In the genomic region with DNA sequence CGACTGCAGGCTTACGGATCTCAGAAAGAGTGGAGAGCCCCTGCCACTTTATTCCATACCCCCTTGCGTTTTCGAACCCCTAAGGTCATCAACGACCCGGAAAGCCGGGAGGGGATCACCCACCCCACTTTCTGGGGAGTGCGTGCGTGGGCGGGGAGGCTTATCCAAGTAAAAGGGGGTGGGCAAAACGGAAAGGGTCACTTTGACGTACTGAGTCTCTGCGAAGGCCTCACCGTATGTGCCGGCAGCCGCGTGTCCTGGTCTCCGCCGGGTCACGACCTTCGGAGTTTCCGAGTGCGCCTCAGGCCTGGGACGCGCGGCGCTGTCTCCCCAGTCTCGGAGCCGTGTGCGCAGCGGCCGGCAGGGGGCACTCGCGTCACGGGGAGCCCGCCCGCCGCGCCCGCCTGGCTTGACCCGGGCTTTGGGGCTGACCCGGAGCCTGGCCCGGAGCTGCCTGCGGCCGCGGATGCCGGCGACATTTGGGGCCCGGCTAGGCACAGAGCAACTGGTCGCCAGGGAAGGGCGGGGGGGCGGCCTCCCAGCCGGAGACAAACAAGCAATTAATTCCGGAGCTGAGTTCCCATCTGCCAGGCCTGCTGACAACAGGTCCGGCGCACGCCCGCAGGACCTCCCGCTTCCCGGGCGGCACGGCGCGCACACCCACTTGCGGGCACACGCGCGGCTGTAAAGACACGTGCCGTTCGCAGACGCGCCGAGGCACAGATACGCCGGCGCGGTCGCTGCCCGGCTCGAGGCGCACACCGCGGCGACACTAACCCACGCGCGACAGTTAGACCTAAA, we compare ENCODE assay signal across 8 cellular contexts. TPM values are rescaled to one million over a fixed set of nuclear protein-coding genes. Genes with fewer than 3 reads are reported as not detected.
DNase-seq lines count a peak whose midpoint lies in the region; ATAC-seq and TF ChIP-seq lines count a peak whose summit lies in the region.

No MANE protein-coding gene starts in this region.

- H2BK15ac ChIP-seq in neuronal stem cell (ENCODE audit: low read length), result peak overlapping the region; percentile 95

- no peaks in the 10 kb centered on the region for H3K9me3 ChIP-seq in neuronal stem cell (replicated peaks in 1 of 2; ENCODE audit: control insufficient read depth in 2 of 2, insufficient read depth in 1 of 2, low read depth in 1 of 2, low read length in 2 of 2)
- no peaks in the 10 kb centered on the region for H3K9me3 ChIP-seq in suprapubic skin

- DNase-seq in AG10803 (ENCODE audit: low read depth) (peak; percentile 15), HCEC 1CT (peak; percentile 3), OCI-M2 (lab: John Stamatoyannopoulos, UW; ENCODE audit: unreplicated experiment) (peak; percentile 26), fibroblast of villous mesenchyme (ENCODE audit: low read depth) (peak; percentile 47), neuronal stem cell (ENCODE audit: low spot score) (peak; percentile 84), suprapubic skin (ENCODE audit: low spot score in 2 of 2) (peak; percentile 67 to 83)
- peak; percentile 45 for DNase-seq in activated T-helper 9 cell treated with anti-CD3 and anti-CD28 coated beads, Interleukin-2, amount 50 U/mL, for 16 hours (ENCODE audit: low read depth)

- no peak overlapping the region for H4K91ac ChIP-seq in neuronal stem cell (ENCODE audit: low read depth, low read length, poor library complexity)

- peak overlapping the region; percentile 94 for H3K4me2 ChIP-seq in neuronal stem cell (ENCODE audit: insufficient read depth, low read length, poor library complexity, severe bottlenecking)

- peaks cover 16% of the 10 kb centered on the region for H3K79me1 ChIP-seq in neuronal stem cell (ENCODE audit: low read depth, low read length)

- TF ChIP-seq EP300 in suprapubic skin (IDR thresholded peaks at IDR 0.05), result no peak

- H3K4me1 ChIP-seq in neuronal stem cell (ENCODE audit: control insufficient read depth in 2 of 2, insufficient read depth in 1 of 2, low read depth in 1 of 2, low read length in 2 of 2), result peaks cover 28 to 39% of the 10 kb centered on the region in 2 donors
- peaks cover 46% of the 10 kb centered on the region for H3K4me1 ChIP-seq in suprapubic skin

- H2BK5ac ChIP-seq in neuronal stem cell (ENCODE audit: low read length), result peak overlapping the region; percentile 39

- H3K27me3 ChIP-seq in neuronal stem cell (ENCODE audit: control insufficient read depth in 3 of 3, insufficient read depth in 3 of 3, low read depth in 1 of 3, low read length in 3 of 3) (peaks cover 16 to 45% (median 22%) of the 10 kb centered on the region in 3 experiments), suprapubic skin (peaks cover 81% of the 10 kb centered on the region)

- ATAC-seq in HG03521 (IDR thresholded peaks at IDR 0.05; ENCODE audit: unreplicated experiment), result no peak

- H2AK5ac ChIP-seq in neuronal stem cell (ENCODE audit: low read depth, low read length), result peak overlapping the region; percentile 81

- no peak overlapping the region for H3K14ac ChIP-seq in neuronal stem cell (ENCODE audit: low read length)

- peak overlapping the region; percentile 81 for H2BK120ac ChIP-seq in neuronal stem cell (ENCODE audit: low read depth, low read length)

- no CpG with 5 or more reads among the region's 88 CpGs for WGBS in neuronal stem cell (ENCODE audit: extremely low coverage in 2 of 2, insufficient read length in 2 of 2, insufficient replicate concordance in 1 of 2), 2 donors
- WGBS in suprapubic skin, result under 1% methylated on average over 14 of the region's 88 CpGs

- H3K4me3 ChIP-seq in AG10803 (ENCODE audit: low read length) (no peak overlapping the region; the same call in 1 of the 2 replicates), fibroblast of villous mesenchyme (ENCODE audit: low read depth, low read length) (peak overlapping the region; percentile 50), neuronal stem cell (ENCODE audit: low read length in 2 of 2) (peak overlapping the region; percentile 67 to 76), suprapubic skin (peak overlapping the region; percentile 57)

- TF ChIP-seq POLR2A in suprapubic skin (IDR thresholded peaks at IDR 0.05), result no peak

- H3K27ac ChIP-seq in neuronal stem cell (replicated peaks; ENCODE audit: low read length), result peak overlapping the region; percentile 64
- no peak overlapping the region for H3K27ac ChIP-seq in suprapubic skin

- H3K23ac ChIP-seq in neuronal stem cell (ENCODE audit: low read depth, low read length, poor library complexity), result no peak overlapping the region

- no peak overlapping the region for H4K8ac ChIP-seq in neuronal stem cell (ENCODE audit: low read depth, low read length)

- peak overlapping the region; percentile 94 for H2AFZ ChIP-seq in neuronal stem cell (ENCODE audit: low read length)

- H2BK12ac ChIP-seq in neuronal stem cell (ENCODE audit: low read length), result peak overlapping the region; percentile 90

- H3K36me3 ChIP-seq in neuronal stem cell (replicated peaks in 1 of 2; ENCODE audit: control insufficient read depth in 2 of 2, insufficient read depth in 2 of 2, low read length in 2 of 2) (no peaks in the 10 kb centered on the region), suprapubic skin (no peaks in the 10 kb centered on the region)

- H3K9ac ChIP-seq in neuronal stem cell (ENCODE audit: low read depth, low read length, poor library complexity), result peak overlapping the region; percentile 88

- H3K4ac ChIP-seq in neuronal stem cell (ENCODE audit: low read length), result no peak overlapping the region

- TF ChIP-seq CTCF in AG10803 (conservative IDR thresholded peaks at IDR 0.05; ENCODE audit: low read length), result peak; percentile 34
- TF ChIP-seq CTCF in fibroblast of villous mesenchyme (IDR thresholded peaks at IDR 0.05; ENCODE audit: insufficient read depth, low read depth, low read length), result peak; percentile 64
- TF ChIP-seq CTCF in suprapubic skin (IDR thresholded peaks at IDR 0.05), result peak; percentile 79 to 92

- H3K18ac ChIP-seq in neuronal stem cell (ENCODE audit: low read length), result peak overlapping the region; percentile 95

RNA-seq across cellular contexts. Expression of a gene that starts 0.9 kb away (rescaled TPM):
- under 0.01 TPM in 2 replicates for total RNA-seq in fibroblast of villous mesenchyme
- 14.6 TPM for polyA plus RNA-seq in neuronal stem cell (2013, experiment 1 of 2)
- 14.0 TPM for polyA plus RNA-seq in neuronal stem cell (2013, experiment 2 of 2)
- total RNA-seq in suprapubic skin, result 1 to 10 TPM; 2.1 to 6.1 (median 4.6) TPM

RNA-seq across cellular contexts. Expression of a gene that starts 52.0 kb away (rescaled TPM):
- total RNA-seq in fibroblast of villous mesenchyme, result not detected in 2 replicates
- polyA plus RNA-seq in neuronal stem cell (2013, experiment 1 of 2), result 0.10 TPM
- 0.12 TPM for polyA plus RNA-seq in neuronal stem cell (2013, experiment 2 of 2)
- total RNA-seq in suprapubic skin, result 10 to 100 TPM; 26.0 to 38.5 (median 28.2) TPM

Comparison
In these comparisons a context has a peak if more than half of its experiments do, and no peak if none do; other contexts are left out.
1. DNase-seq: peak in every context shown above with its lines; median percentile 84 in neuronal stem cell; 75 in suprapubic skin; 47 in fibroblast of villous mesenchyme; 45 in activated T-helper 9 cell treated with anti-CD3 and anti-CD28 coated beads, Interleukin-2, amount 50 U/mL, for 16 hours; 26 in OCI-M2; 15 in AG10803; 3 in HCEC 1CT.
2. CTCF ChIP-seq: peak in every context shown above with its lines; median percentile 86 in suprapubic skin; 64 in fibroblast of villous mesenchyme; 34 in AG10803.
3. RNA of a gene that starts 52.0 kb away (total RNA-seq): 26.0 to 38.5 TPM in suprapubic skin; not detected in fibroblast of villous mesenchyme; every median in the first group is over 10 times any median in the second.